ENCODE assay signal across 9 cellular contexts in genomic region chr1:21325731-21326387, GRCh38. TPM values are rescaled to one million over a fixed set of nuclear protein-coding genes. Genes with fewer than 3 reads are reported as not detected.
DNase-seq lines count a peak whose midpoint lies in the region; ATAC-seq, FAIRE-seq and TF ChIP-seq lines count a peak whose summit lies in the region.
"Had no signal": no experiment of that assay in that cellular context is flagged by ENCODE, and none has a peak within 500 bp of the region (broad histone marks: within the 10 kb centered on the region; RNA-seq: fewer than 3 reads in every experiment).

No MANE protein-coding gene starts in this region.

- H3K4me3 Mint-ChIP-seq in activated CD8-positive, alpha-beta T cell treated with anti-CD3 and anti-CD28 coated beads for 36 hours: peak overlapping the region; percentile 56

- H3K27ac ChIP-seq in DOHH2 (ENCODE audit: low read depth, low read length) (no peak overlapping the region), left ventricle myocardium inferior (replicated peaks) (peak overlapping the region; percentile 89)

- H3K4me1 ChIP-seq in DOHH2 (ENCODE audit: control insufficient read depth, low read length) (peaks cover 33% of the 10 kb centered on the region), left ventricle myocardium inferior (peaks cover 76% of the 10 kb centered on the region)

- 0 out of 2 replicates have a peak overlapping the region, but pooled peaks have one; percentile 14 for H3K4me2 ChIP-seq in DOHH2 (ENCODE audit: low read length)

- no peak for FAIRE-seq in H54 (lab: Jason Lieb, UNC)

- peak; percentile 18 for DNase-seq in activated CD8-positive, alpha-beta T cell treated with anti-CD3 and anti-CD28 coated beads for 36 hours
- no peak for DNase-seq in left ventricle myocardium inferior
- DNase-seq in sciatic nerve (ENCODE audit: low spot score): no peak
- DNase-seq in H54 (ENCODE audit: insufficient read length, low spot score): no peak
- DNase-seq in NCI-H69 (lab: John Stamatoyannopoulos, UW): no peak
- no peak for DNase-seq in SW480 (ENCODE audit: low spot score)
- DNase-seq: NCI-H1105 had no signal

- H3K4me1 Mint-ChIP-seq in activated CD8-positive, alpha-beta T cell treated with anti-CD3 and anti-CD28 coated beads for 36 hours (ENCODE audit: low read depth): peaks cover 88% of the 10 kb centered on the region

- H3F3A ChIP-seq in DOHH2 (ENCODE audit: control insufficient read depth, insufficient read depth): no peaks in the 10 kb centered on the region; the same call in 1 of the 2 replicates

- no peaks in the 10 kb centered on the region for H3K79me2 ChIP-seq in DOHH2 (ENCODE audit: control insufficient read depth, low read length)

- H3K27ac Mint-ChIP-seq in activated CD8-positive, alpha-beta T cell treated with anti-CD3 and anti-CD28 coated beads for 36 hours: peak overlapping the region; percentile 94

- H3K27me3 Mint-ChIP-seq in activated CD8-positive, alpha-beta T cell treated with anti-CD3 and anti-CD28 coated beads for 36 hours: no peaks in the 10 kb centered on the region

- TF ChIP-seq POLR2A in H54 (IDR thresholded peaks at IDR 0.05; ENCODE audit: low read depth, low read length): no peak

- intact Hi-C loops in activated CD8-positive, alpha-beta T cell treated with anti-CD3 and anti-CD28 coated beads for 36 hours (cut with micrococcal nuclease): loop anchor here (2.0 kb wide), 1 partner anchor 31 kb away; no protein-coding TSS in a partner anchor
- intact Hi-C loops in left ventricle myocardium inferior (cut with micrococcal nuclease) (no loop called here), sciatic nerve (cut with DNase I) (no loop called here)

- no peak for ATAC-seq in activated CD8-positive, alpha-beta T cell treated with anti-CD3 and anti-CD28 coated beads for 36 hours
- peak; percentile 1 for ATAC-seq in sciatic nerve
- ATAC-seq in activated CD4-positive, CD25-positive, alpha-beta regulatory T cell treated with anti-CD3 and anti-CD28 coated beads, Interleukin-2, amount 50 U/mL, for 24 hours: no peak

- H3K36me3 Mint-ChIP-seq in activated CD8-positive, alpha-beta T cell treated with anti-CD3 and anti-CD28 coated beads for 36 hours (ENCODE audit: low read depth): peaks cover 46% of the 10 kb centered on the region

- no peaks in the 10 kb centered on the region for H3K9me3 Mint-ChIP-seq in activated CD8-positive, alpha-beta T cell treated with anti-CD3 and anti-CD28 coated beads for 36 hours

- no peaks in the 10 kb centered on the region for H3K9me2 ChIP-seq in DOHH2 (replicated peaks; ENCODE audit: control insufficient read depth, low read length)

- TF ChIP-seq CTCF in DOHH2 (IDR thresholded peaks at IDR 0.05; ENCODE audit: low read depth, low read length, poor library complexity, severe bottlenecking) (no peak), left ventricle myocardium inferior (IDR thresholded peaks at IDR 0.05; ENCODE audit: borderline replicate concordance) (no peak)
- TF ChIP-seq CTCF in activated CD8-positive, alpha-beta T cell treated with anti-CD3 and anti-CD28 coated beads for 36 hours (IDR thresholded peaks at IDR 0.05): no peak

- H4K20me1 ChIP-seq in DOHH2 (ENCODE audit: control insufficient read depth, insufficient read depth, low read depth, low read length): no peaks in the 10 kb centered on the region

- H3K36me3 ChIP-seq in DOHH2 (ENCODE audit: control insufficient read depth, low read length): no peaks in the 10 kb centered on the region
- no peaks in the 10 kb centered on the region for H3K36me3 ChIP-seq in left ventricle myocardium inferior

- CTCF ChIA-PET in activated CD8-positive, alpha-beta T cell treated with anti-CD3 and anti-CD28 coated beads for 36 hours (lab: Charles Lee): interaction anchor here (0.8 to 4.1 kb wide), 10 partner anchors 8 to 109 kb away, joined by 3 to 23 read pairs (median 8); no protein-coding TSS in a partner anchor

- no peaks in the 10 kb centered on the region for H3K9me3 ChIP-seq in DOHH2 (ENCODE audit: control insufficient read depth, insufficient read depth, low read length)
- no peaks in the 10 kb centered on the region for H3K9me3 ChIP-seq in left ventricle myocardium inferior (replicated peaks)

- H3K4me3 ChIP-seq in DOHH2 (ENCODE audit: low read length): no peak overlapping the region
- H3K4me3 ChIP-seq in left ventricle myocardium inferior: no peak overlapping the region

- POLR2A ChIA-PET in activated CD8-positive, alpha-beta T cell treated with anti-CD3 and anti-CD28 coated beads for 36 hours (lab: Charles Lee): interaction anchor here (0.7 to 5.8 kb wide), 11 partner anchors 10 to 64 kb away, joined by 3 to 90 read pairs (median 7); partner anchors contain the start of gene ECE1

- H3K27me3 ChIP-seq in DOHH2 (ENCODE audit: control insufficient read depth, low read length): peaks cover 28% of the 10 kb centered on the region
- no peaks in the 10 kb centered on the region for H3K27me3 ChIP-seq in left ventricle myocardium inferior (ENCODE audit: low read depth)

RNA-seq across cellular contexts. Expression of gene ECE1, which starts 35.6 kb away (rescaled TPM):
- 100 to 1,000 TPM; 118 to 127 TPM for total RNA-seq in activated CD8-positive, alpha-beta T cell treated with anti-CD3 and anti-CD28 coated beads for 36 hours
- total RNA-seq in left ventricle myocardium inferior (54.7 TPM), sciatic nerve (117 TPM)
